12 cellular contexts compared by ENCODE assay signal in genomic region chr1:165375623-165376022, GRCh38. TPM values are rescaled to one million over a fixed set of nuclear protein-coding genes. Genes with fewer than 3 reads are reported as not detected.
DNase-seq lines count a peak whose midpoint lies in the region; ATAC-seq, FAIRE-seq and TF ChIP-seq lines count a peak whose summit lies in the region.
"Had no signal": no experiment of that assay in that cellular context is flagged by ENCODE, and none has a peak within 500 bp of the region (broad histone marks: within the 10 kb centered on the region; RNA-seq: fewer than 3 reads in every experiment).

No MANE protein-coding gene starts in this region.

- no peak overlapping the region for H3K4ac ChIP-seq in IMR-90 (ENCODE audit: low read depth, low read length)
- H3K4ac ChIP-seq in H1 (replicated peaks; ENCODE audit: insufficient read length, low read depth, low read length) = no peak overlapping the region

- TF ChIP-seq POLR2A in IMR-90 (IDR thresholded peaks at IDR 0.05; ENCODE audit: low read depth, low read length) = no peak
- TF ChIP-seq POLR2A in H1 (IDR thresholded peaks at IDR 0.05; ENCODE audit: control extremely low read depth in 1 of 2, low read depth in 2 of 2, low read length in 2 of 2) = no peak

- H4K20me1 ChIP-seq in IMR-90 (ENCODE audit: insufficient read depth, low read length) = no peaks in the 10 kb centered on the region
- H4K20me1 ChIP-seq in H1 (replicated peaks in 1 of 2; ENCODE audit: control insufficient read depth in 1 of 2, insufficient read depth in 2 of 2, low read length in 2 of 2) = no peaks in the 10 kb centered on the region
- no peaks in the 10 kb centered on the region for H4K20me1 ChIP-seq in neural cell (ENCODE audit: insufficient read depth)

- H3K36me3 ChIP-seq in IMR-90 (ENCODE audit: control insufficient read depth, insufficient read depth, low read length) (no peaks in the 10 kb centered on the region), H1 (ENCODE audit: control insufficient read depth in 2 of 4, insufficient read depth in 4 of 4, low read length in 3 of 4) (no peaks in the 10 kb centered on the region), neural cell (ENCODE audit: insufficient read depth, low read length) (no peaks in the 10 kb centered on the region)
- H3K36me3 ChIP-seq: brain microvascular endothelial cell, WERI-Rb-1 had no signal

- FAIRE-seq in H1 (lab: Jason Lieb, UNC) = peak; percentile 62

- H2BK15ac ChIP-seq in IMR-90 (ENCODE audit: low read depth, low read length) = no peak overlapping the region
- H2BK15ac ChIP-seq in H1 (ENCODE audit: low read length) = no peak overlapping the region

- in situ Hi-C loops in IMR-90 (cut with MboI; ENCODE audit: low sequenced_read_pairs) = loop anchor here (25.0 kb wide), 1 partner anchor 562 kb away; no protein-coding TSS in a partner anchor

- no CpG with 5 or more reads among the region's 7 CpGs for WGBS in IMR-90 (ENCODE audit: extremely low coverage in 2 of 2, insufficient read length in 1 of 2), 2 experiments
- 29% methylated on average over 7 of the region's 7 CpGs; no CpG with 5 or more reads in 1 of the 2 experiments for WGBS in H1 (ENCODE audit: extremely low coverage in 1 of 2, insufficient coverage in 1 of 2, insufficient read length in 1 of 2, insufficient replicate concordance in 2 of 2, low coverage in 1 of 2, low lambda C conversion rate in 2 of 2, missing lambda C conversion rate in 1 of 2), 2 experiments

- H2BK12ac ChIP-seq in H1 (ENCODE audit: low read depth, low read length) = no peak overlapping the region

- CTCF ChIA-PET in AG04450 (lab: Charles Lee) (interaction anchor here (1.2 to 2.0 kb wide), 3 partner anchors 8 to 18 kb away, joined by 3 to 18 read pairs (median 6); no protein-coding TSS in a partner anchor), IMR-90 (lab: Yijun Ruan, JAX) (interaction anchor here (0.9 kb wide), 1 partner anchor 8 kb away, joined by 5 read pairs; no protein-coding TSS in a partner anchor), H1 (lab: Charles Lee; ENCODE audit: partially characterized antibody) (interaction anchor here (0.7 to 3.3 kb wide), 9 partner anchors 8 to 259 kb away, joined by 3 to 26 read pairs (median 4); no protein-coding TSS in a partner anchor)

- peaks cover 7% of the 10 kb centered on the region; the same call in 1 of the 2 replicates for H3K23me2 ChIP-seq in H1 (ENCODE audit: low read depth, low read length)

- H4K8ac ChIP-seq in IMR-90 (ENCODE audit: low read depth in 2 of 2, low read length in 2 of 2) (no peak overlapping the region), H1 (ENCODE audit: extremely low read depth, insufficient read depth, low read length) (no peak overlapping the region)

- H3K23ac ChIP-seq in IMR-90 (ENCODE audit: low read depth, low read length) = no peak overlapping the region
- H3K23ac ChIP-seq in H1 (ENCODE audit: insufficient read length) = no peak overlapping the region

- dilution Hi-C loops in IMR-90 (cut with HindIII; ENCODE audit: low sequenced_read_pairs, unreplicated experiment) = loop anchor here (25.0 kb wide), 1 partner anchor 212 kb away; no protein-coding TSS in a partner anchor

- H3K27ac ChIP-seq in AG04450 (ENCODE audit: low read depth, low read length) = no peak overlapping the region
- H3K27ac ChIP-seq in IMR-90 (ENCODE audit: insufficient read depth, low read length) = no peak overlapping the region
- H3K27ac ChIP-seq in H1 (ENCODE audit: low read depth, low read length) = no peak overlapping the region
- no peak overlapping the region for H3K27ac ChIP-seq in neural cell (ENCODE audit: low read length)
- H3K27ac ChIP-seq: brain microvascular endothelial cell, WERI-Rb-1 had no signal

- H3K9me2 ChIP-seq in neural cell (ENCODE audit: insufficient read depth, low read length) = no peaks in the 10 kb centered on the region

- H3F3A ChIP-seq in neural cell (ENCODE audit: insufficient read depth, low read length, poor library complexity, severe bottlenecking) = no peaks in the 10 kb centered on the region

- TF ChIP-seq CTCF in AG04450 (IDR thresholded peaks at IDR 0.05; ENCODE audit: low read depth, low read length) (no peak), IMR-90 (conservative IDR thresholded peaks at IDR 0.05; ENCODE audit: low read depth, low read length) (no peak), H1 (IDR thresholded peaks at IDR 0.05; ENCODE audit: control extremely low read depth in 1 of 3, insufficient read depth in 1 of 3, low read depth in 1 of 3, low read length in 3 of 3) (no peak), neural cell (IDR thresholded peaks at IDR 0.05; ENCODE audit: poor library complexity, severe bottlenecking) (no peak)

- DNase-seq in AG04450 (ENCODE audit: low read depth, low spot score) = no peak
- no peak for DNase-seq in IMR-90
- DNase-seq in H1 (ENCODE audit: low read depth in 1 of 2, low spot score in 2 of 2) = no peak
- no peak for DNase-seq in NCI-H1930 (lab: John Stamatoyannopoulos, UW)
- DNase-seq: islet precursor cell, NCI-H524, WERI-Rb-1 had no signal

- H3K4me3 ChIP-seq in AG04450 (ENCODE audit: low read depth, low read length) (peak overlapping the region; percentile 31; the same call in 1 of the 2 replicates), IMR-90 (ENCODE audit: insufficient read depth, low read depth, low read length) (no peak overlapping the region; the same call in 1 of the 2 replicates), H1 (ENCODE audit: extremely low read depth in 1 of 4, insufficient read depth in 2 of 4, low read depth in 3 of 4, low read length in 4 of 4) (peak overlapping the region; percentile 3 to 74 (median 71); a peak in 6 of 8 replicates), neural cell (ENCODE audit: low read length) (peak overlapping the region; percentile 28)

- ATAC-seq in IMR-90 (ENCODE audit: low read depth) (no peak), GM18858 (IDR thresholded peaks at IDR 0.05; ENCODE audit: unreplicated experiment) (no peak), HG03135 (IDR thresholded peaks at IDR 0.05; ENCODE audit: unreplicated experiment) (no peak), GM21381 (IDR thresholded peaks at IDR 0.05; ENCODE audit: unreplicated experiment) (no peak)

- H3K14ac ChIP-seq in IMR-90 (replicated peaks; ENCODE audit: low read depth, low read length) (no peak overlapping the region), H1 (ENCODE audit: insufficient read length) (no peak overlapping the region)

- H3K9ac ChIP-seq in IMR-90 (ENCODE audit: low read depth, low read length) (no peak overlapping the region), H1 (replicated peaks in 1 of 4; ENCODE audit: extremely low read depth in 1 of 4, low read depth in 3 of 4, low read length in 3 of 4) (no peak overlapping the region; a peak in 1 of 7 replicates), neural cell (ENCODE audit: low read length) (no peak overlapping the region)

- TF ChIP-seq EP300 in H1 (IDR thresholded peaks at IDR 0.05; ENCODE audit: borderline replicate concordance in 1 of 2, low read depth in 2 of 2, low read length in 2 of 2) = no peak
- no peak for TF ChIP-seq EP300 in neural cell (conservative IDR thresholded peaks at IDR 0.05; ENCODE audit: poor library complexity, severe bottlenecking)

- no peak overlapping the region for H2AK9ac ChIP-seq in IMR-90 (replicated peaks; ENCODE audit: low read depth, low read length, poor library complexity)

- H4K5ac ChIP-seq in IMR-90 (ENCODE audit: low read depth, low read length) (no peak overlapping the region), H1 (ENCODE audit: insufficient read length, low read depth, low read length) (no peak overlapping the region)

- no peak overlapping the region for H2BK120ac ChIP-seq in IMR-90 (ENCODE audit: low read depth, low read length)
- no peak overlapping the region for H2BK120ac ChIP-seq in H1 (replicated peaks; ENCODE audit: low read depth, low read length)

- intact Hi-C loops in IMR-90 (cut with micrococcal nuclease) = no loop called here

- POLR2A ChIA-PET in AG04450 (lab: Yijun Ruan, JAX) (no interaction called here), IMR-90 (lab: Charles Lee; ENCODE audit: unreplicated experiment) (no interaction called here), H1 (lab: Charles Lee; ENCODE audit: partially characterized antibody) (interaction anchor here (1.3 to 1.4 kb wide), 2 partner anchors 32 to 255 kb away, joined by 3 read pairs; no protein-coding TSS in a partner anchor)

- TF ChIP-seq RAD21 in IMR-90 (IDR thresholded peaks at IDR 0.05; ENCODE audit: low read length) (no peak), H1 (IDR thresholded peaks at IDR 0.05 in 1 of 2, conservative IDR thresholded peaks at IDR 0.05 in 1 of 2; ENCODE audit: low read depth in 2 of 2, low read length in 2 of 2) (no peak), neural cell (conservative IDR thresholded peaks at IDR 0.05) (no peak)

- no TSS peak for BruUV-seq in IMR-90 (replicated peaks; lab: Mats Ljungman, UMichigan)

- H3K18ac ChIP-seq in IMR-90 (ENCODE audit: low read depth, low read length) (no peak overlapping the region), H1 (ENCODE audit: extremely low read depth, low read length) (0 out of 2 replicates have a peak overlapping the region, but pooled peaks have one; percentile 41)

- H3K27me3 ChIP-seq in AG04450 (ENCODE audit: control insufficient read depth, insufficient read depth, low read length) (peaks cover 9% of the 10 kb centered on the region), IMR-90 (ENCODE audit: control insufficient read depth, insufficient read depth, low read length) (peaks cover 18% of the 10 kb centered on the region), H1 (replicated peaks in 1 of 4; ENCODE audit: control insufficient read depth in 3 of 4, extremely low read depth in 1 of 4, insufficient read depth in 3 of 4, low read length in 3 of 4) (peaks cover 0 to 31% (median 16%) of the 10 kb centered on the region in 4 experiments; a peak in 6 of 7 replicates), neural cell (ENCODE audit: insufficient read depth, low read depth, low read length) (peaks cover 26% of the 10 kb centered on the region)

- no peaks in the 10 kb centered on the region for H3K79me2 ChIP-seq in H1 (ENCODE audit: control insufficient read depth in 1 of 2, insufficient read depth in 2 of 2, low read length in 2 of 2)
- no peaks in the 10 kb centered on the region for H3K79me2 ChIP-seq in neural cell (replicated peaks; ENCODE audit: insufficient read depth, low read length)

- H3K9me1 ChIP-seq in IMR-90 (ENCODE audit: insufficient read depth, low read length) = no peaks in the 10 kb centered on the region

- H3K79me1 ChIP-seq in IMR-90 (ENCODE audit: low read depth in 1 of 2, low read length in 2 of 2) (no peaks in the 10 kb centered on the region), H1 (ENCODE audit: low read depth, low read length) (no peaks in the 10 kb centered on the region)

- H2BK5ac ChIP-seq in IMR-90 (ENCODE audit: low read depth, low read length, poor library complexity, severe bottlenecking) (no peak overlapping the region), H1 (ENCODE audit: low read depth, low read length) (no peak overlapping the region)

- H3K4me1 ChIP-seq in IMR-90 (ENCODE audit: control insufficient read depth, insufficient read depth, low read length) = no peaks in the 10 kb centered on the region
- H3K4me1 ChIP-seq in H1 (replicated peaks in 1 of 4; ENCODE audit: control insufficient read depth in 3 of 4, insufficient read depth in 4 of 4, low read length in 3 of 4) = peaks cover 0 to 10% (median 0%) of the 10 kb centered on the region in 4 experiments; a peak in 2 of 7 replicates

- H3K56ac ChIP-seq in IMR-90 (ENCODE audit: extremely low read depth, insufficient read depth, low read length) = no peak overlapping the region
- H3K56ac ChIP-seq in H1 (replicated peaks; ENCODE audit: insufficient read length, low read depth, low read length) = no peak overlapping the region

- H3K4me2 ChIP-seq in IMR-90 (ENCODE audit: low read depth, low read length) = no peak overlapping the region; the same call in 1 of the 2 replicates
- peak overlapping the region; percentile 85 to 89 for H3K4me2 ChIP-seq in H1 (ENCODE audit: insufficient read depth in 1 of 2, low read depth in 2 of 2, low read length in 2 of 2)
- H3K4me2 ChIP-seq in neural cell (ENCODE audit: low read length) = no peak overlapping the region

- H2AK5ac ChIP-seq in IMR-90 (ENCODE audit: low read depth, low read length) (no peak overlapping the region), H1 (ENCODE audit: low read depth, low read length) (no peak overlapping the region)

- H4K91ac ChIP-seq in IMR-90 (ENCODE audit: insufficient read depth, low read depth, low read length) (no peak overlapping the region), H1 (replicated peaks; ENCODE audit: insufficient read length, low read length) (no peak overlapping the region)

- no peaks in the 10 kb centered on the region; the same call in 1 of the 2 replicates for H3K9me3 ChIP-seq in AG04450 (ENCODE audit: control insufficient read depth, insufficient read depth, low read length)
- no peaks in the 10 kb centered on the region for H3K9me3 ChIP-seq in IMR-90 (ENCODE audit: control insufficient read depth, insufficient read depth, low read length)
- no peaks in the 10 kb centered on the region for H3K9me3 ChIP-seq in H1 (ENCODE audit: insufficient read depth in 2 of 2, low read depth in 1 of 2, low read length in 1 of 2)
- H3K9me3 ChIP-seq in neural cell (ENCODE audit: low read length) = no peaks in the 10 kb centered on the region

- H2BK20ac ChIP-seq in IMR-90 (ENCODE audit: low read depth, low read length) (no peak overlapping the region), H1 (ENCODE audit: low read length) (no peak overlapping the region)

- H2AFZ ChIP-seq in IMR-90 (replicated peaks; ENCODE audit: low read length, poor library complexity) = peak overlapping the region; percentile 59
- no peak overlapping the region; the same call in 1 of the 2 replicates for H2AFZ ChIP-seq in H1 (ENCODE audit: low read length)
- no peak overlapping the region for H2AFZ ChIP-seq in neural cell (ENCODE audit: low read depth, low read length)

RNA-seq across cellular contexts. Expression of gene LMX1A, which starts 19.1 kb away (rescaled TPM):
- polyA plus RNA-seq in AG04450 (2011; rRNA removed) = not detected in 2 replicates
- polyA minus RNA-seq in AG04450 (2011; rRNA and poly(A)+ RNA removed) = not detected in 2 replicates
- not detected in 2 replicates for total RNA-seq in IMR-90 (2012; rRNA removed)
- polyA plus RNA-seq in IMR-90 (2012; rRNA removed) = not detected in 2 replicates
- not detected in 2 replicates for polyA plus RNA-seq in IMR-90 (2012; cell fraction: cytosol; rRNA removed)
- polyA plus RNA-seq in IMR-90 (2012; cell fraction: nucleus; rRNA removed; ENCODE audit: low replicate concordance) = not detected in 2 replicates
- total RNA-seq in H1 (2021; fragmentation: NEBNext Ultra II Directional; extraction: Animal tissue kit (Norgen Biotek cat#: 25700)) = not detected in 2 replicates
- polyA plus RNA-seq in H1 (2011; rRNA removed) = 0.03 TPM in 1 of 2 replicates, not detected in the other
- polyA plus RNA-seq in H1 (2011; cell fraction: cytosol; rRNA removed) = 0.04 TPM
- not detected for polyA plus RNA-seq in H1 (2011; cell fraction: nucleus; rRNA removed)
- polyA plus RNA-seq in H1 (2012, experiment 1 of 2) = 0.09 to 0.13 TPM in 2 of 4 replicates, not detected in the others
- polyA plus RNA-seq in H1 (2012, experiment 2 of 2) = 0.12 TPM
- polyA plus RNA-seq in H1 (2013, experiment 1 of 2) = not detected
- polyA plus RNA-seq in H1 (2013, experiment 2 of 2) = not detected
- polyA minus RNA-seq in H1 (2011; rRNA and poly(A)+ RNA removed) = 0.22 TPM in 1 of 2 replicates, not detected in the other
- not detected for polyA minus RNA-seq in H1 (2011; cell fraction: cytosol; rRNA and poly(A)+ RNA removed)
- polyA minus RNA-seq in H1 (2011; cell fraction: nucleus; rRNA and poly(A)+ RNA removed) = not detected
- polyA plus RNA-seq in neural cell = 0.47 and 0.52 TPM in 2 replicates
- polyA minus RNA-seq in neural cell = 0.69 TPM in 1 of 2 replicates, not detected in the other

Comparison
In these comparisons a context has a peak if more than half of its experiments do, and no peak if none do; other contexts are left out.
1. H3K4me2 ChIP-seq: peak in H1 (2 of 2); none in IMR-90 (single experiment) and neural cell (single experiment).